1 cellular context compared by ENCODE assay signal in the genomic region with DNA sequence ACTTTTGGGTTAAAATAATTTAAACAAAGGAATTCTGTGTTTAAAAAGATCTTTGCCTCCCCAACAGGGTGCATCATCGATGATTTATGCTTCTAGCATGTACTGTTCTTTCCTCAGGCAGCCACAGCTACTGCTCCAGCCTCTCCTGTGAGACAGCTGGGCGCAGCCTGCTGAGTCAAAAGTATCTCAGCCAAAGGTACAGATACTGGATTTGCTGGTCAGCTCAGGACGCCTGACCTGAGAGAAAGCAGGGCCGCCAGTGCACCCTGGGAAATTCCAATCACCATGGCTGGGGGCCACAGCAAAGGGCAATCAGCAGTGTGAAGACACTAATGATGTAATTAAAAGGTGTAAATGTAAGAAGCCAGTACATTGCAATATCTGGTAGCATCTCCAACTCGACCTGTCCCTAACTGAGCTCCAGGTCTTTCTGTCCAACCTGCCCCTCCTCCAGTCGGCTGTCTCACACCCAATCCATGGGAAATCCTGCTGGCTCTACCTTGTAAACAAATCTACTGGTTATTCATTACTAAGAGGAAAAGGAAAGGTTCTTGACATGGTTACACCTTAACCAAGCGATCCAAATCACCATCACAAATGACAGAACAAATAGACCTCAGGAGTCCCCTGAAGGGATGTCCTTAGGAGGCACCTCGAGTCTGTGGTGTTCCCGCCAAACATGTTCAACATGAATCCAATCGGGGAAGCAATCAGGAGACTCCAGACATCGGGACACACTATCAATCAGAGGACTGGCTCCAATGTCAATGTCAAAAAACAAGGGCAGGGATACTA.
TF ChIP-seq lines count a peak whose summit lies in the region.

No MANE protein-coding gene starts in this region.

TF ChIP-seq in WTC11, 78 proteins besides CTCF, POLR2A, EP300 and RAD21 (continued from another document):
- TF ChIP-seq, protein P1, sequence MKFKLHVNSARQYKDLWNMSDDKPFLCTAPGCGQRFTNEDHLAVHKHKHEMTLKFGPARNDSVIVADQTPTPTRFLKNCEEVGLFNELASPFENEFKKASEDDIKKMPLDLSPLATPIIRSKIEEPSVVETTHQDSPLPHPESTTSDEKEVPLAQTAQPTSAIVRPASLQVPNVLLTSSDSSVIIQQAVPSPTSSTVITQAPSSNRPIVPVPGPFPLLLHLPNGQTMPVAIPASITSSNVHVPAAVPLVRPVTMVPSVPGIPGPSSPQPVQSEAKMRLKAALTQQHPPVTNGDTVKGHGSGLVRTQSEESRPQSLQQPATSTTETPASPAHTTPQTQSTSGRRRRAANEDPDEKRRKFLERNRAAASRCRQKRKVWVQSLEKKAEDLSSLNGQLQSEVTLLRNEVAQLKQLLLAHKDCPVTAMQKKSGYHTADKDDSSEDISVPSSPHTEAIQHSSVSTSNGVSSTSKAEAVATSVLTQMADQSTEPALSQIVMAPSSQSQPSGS (CRISPR knock-in tag; IDR thresholded peaks at IDR 0.05; ENCODE audit: borderline replicate concordance, low read depth), result no peak
- TF ChIP-seq ZNF263 (CRISPR knock-in tag; IDR thresholded peaks at IDR 0.05; ENCODE audit: low read depth) (no peak), IRF2 (CRISPR knock-in tag; IDR thresholded peaks at IDR 0.05; ENCODE audit: borderline replicate concordance, low read depth) (no peak), NFATC4 (CRISPR knock-in tag; IDR thresholded peaks at IDR 0.05) (no peak), CBFB (CRISPR knock-in tag; IDR thresholded peaks at IDR 0.05; ENCODE audit: low read depth) (no peak), HMGA2 (CRISPR knock-in tag; IDR thresholded peaks at IDR 0.05) (no peak), ZNF317 (CRISPR knock-in tag; IDR thresholded peaks at IDR 0.05; ENCODE audit: borderline replicate concordance, low read depth) (no peak)
- TF ChIP-seq, protein P2, sequence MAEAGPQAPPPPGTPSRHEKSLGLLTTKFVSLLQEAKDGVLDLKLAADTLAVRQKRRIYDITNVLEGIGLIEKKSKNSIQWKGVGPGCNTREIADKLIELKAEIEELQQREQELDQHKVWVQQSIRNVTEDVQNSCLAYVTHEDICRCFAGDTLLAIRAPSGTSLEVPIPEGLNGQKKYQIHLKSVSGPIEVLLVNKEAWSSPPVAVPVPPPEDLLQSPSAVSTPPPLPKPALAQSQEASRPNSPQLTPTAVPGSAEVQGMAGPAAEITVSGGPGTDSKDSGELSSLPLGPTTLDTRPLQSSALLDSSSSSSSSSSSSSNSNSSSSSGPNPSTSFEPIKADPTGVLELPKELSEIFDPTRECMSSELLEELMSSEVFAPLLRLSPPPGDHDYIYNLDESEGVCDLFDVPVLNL (CRISPR knock-in tag; IDR thresholded peaks at IDR 0.05; ENCODE audit: borderline replicate concordance, low read depth), result no peak
- TF ChIP-seq, protein P3, sequence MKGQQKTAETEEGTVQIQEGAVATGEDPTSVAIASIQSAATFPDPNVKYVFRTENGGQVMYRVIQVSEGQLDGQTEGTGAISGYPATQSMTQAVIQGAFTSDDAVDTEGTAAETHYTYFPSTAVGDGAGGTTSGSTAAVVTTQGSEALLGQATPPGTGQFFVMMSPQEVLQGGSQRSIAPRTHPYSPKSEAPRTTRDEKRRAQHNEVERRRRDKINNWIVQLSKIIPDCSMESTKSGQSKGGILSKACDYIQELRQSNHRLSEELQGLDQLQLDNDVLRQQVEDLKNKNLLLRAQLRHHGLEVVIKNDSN (CRISPR knock-in tag; IDR thresholded peaks at IDR 0.05), result no peak
- TF ChIP-seq, protein P4, sequence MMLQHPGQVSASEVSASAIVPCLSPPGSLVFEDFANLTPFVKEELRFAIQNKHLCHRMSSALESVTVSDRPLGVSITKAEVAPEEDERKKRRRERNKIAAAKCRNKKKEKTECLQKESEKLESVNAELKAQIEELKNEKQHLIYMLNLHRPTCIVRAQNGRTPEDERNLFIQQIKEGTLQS (CRISPR knock-in tag; conservative IDR thresholded peaks at IDR 0.05), result no peak
